In genomic region chr5:154701181-154701580, GRCh38 we compare ENCODE assay signal across 14 cellular contexts. TPM values are rescaled to one million over a fixed set of nuclear protein-coding genes. Genes with fewer than 3 reads are reported as not detected.
DNase-seq lines count a peak whose midpoint lies in the region; ATAC-seq and TF ChIP-seq lines count a peak whose summit lies in the region.
"Had no signal": no experiment of that assay in that cellular context is flagged by ENCODE, and none has a peak within 500 bp of the region (broad histone marks: within the 10 kb centered on the region; RNA-seq: fewer than 3 reads in every experiment).

No MANE protein-coding gene starts in this region.

- ATAC-seq in GM19328 (IDR thresholded peaks at IDR 0.05; ENCODE audit: unreplicated experiment), result no peak

- intact Hi-C loops in prostate gland (cut with DNase I), result no loop called here

- H3K4me1 ChIP-seq in prostate gland (replicated peaks), result no peaks in the 10 kb centered on the region
- no peaks in the 10 kb centered on the region for H3K4me1 ChIP-seq in MM.1S (ENCODE audit: low read length)

- no peaks in the 10 kb centered on the region for H3K79me2 ChIP-seq in MM.1S (ENCODE audit: low read length)

- H3K9me2 ChIP-seq in MM.1S (replicated peaks; ENCODE audit: insufficient read depth, low read length), result no peaks in the 10 kb centered on the region

- H3K9me3 ChIP-seq in prostate gland (no peaks in the 10 kb centered on the region), MM.1S (replicated peaks; ENCODE audit: insufficient read depth, low read length) (no peaks in the 10 kb centered on the region)
- H3K9me3 ChIP-seq: heart right ventricle, neutrophil had no signal

- H3K36me3 ChIP-seq in prostate gland (no peaks in the 10 kb centered on the region), MM.1S (replicated peaks; ENCODE audit: insufficient read depth, low read length) (no peaks in the 10 kb centered on the region)
- H3K36me3 ChIP-seq: heart right ventricle, neutrophil had no signal

- 28% methylated on average over 3 of the region's 3 CpGs for WGBS in prostate gland

- H3K27ac ChIP-seq in prostate gland (no peak overlapping the region), MM.1S (ENCODE audit: low read length) (no peak overlapping the region)
- H3K27ac ChIP-seq: neutrophil had no signal

- H3K4me2 ChIP-seq in MM.1S (ENCODE audit: low read depth, low read length), result no peak overlapping the region

- no peaks in the 10 kb centered on the region for H3F3A ChIP-seq in MM.1S (ENCODE audit: insufficient read depth, low read length)

- TF ChIP-seq POLR2A in prostate gland (IDR thresholded peaks at IDR 0.05), result no peak

- H3K27me3 ChIP-seq in prostate gland (replicated peaks; ENCODE audit: insufficient read depth) (no peaks in the 10 kb centered on the region), MM.1S (replicated peaks; ENCODE audit: insufficient read depth, low read length) (no peaks in the 10 kb centered on the region)
- H3K27me3 ChIP-seq: heart right ventricle, neutrophil had no signal

- TF ChIP-seq CTCF in prostate gland (IDR thresholded peaks at IDR 0.05), result no peak
- TF ChIP-seq CTCF in MM.1S (IDR thresholded peaks at IDR 0.05; ENCODE audit: low read length), result no peak

- H3K4me3 ChIP-seq in prostate gland (no peak overlapping the region), MM.1S (ENCODE audit: low read length) (no peak overlapping the region)
- H3K4me3 ChIP-seq: heart right ventricle had no signal

- H2AFZ ChIP-seq in MM.1S (ENCODE audit: low read length), result no peak overlapping the region

- H3K9ac ChIP-seq in MM.1S (ENCODE audit: low read length), result no peak overlapping the region

- H4K20me1 ChIP-seq in MM.1S (ENCODE audit: insufficient read depth, low read length), result no peaks in the 10 kb centered on the region

- DNase-seq in NCI-H1417 (lab: John Stamatoyannopoulos, UW) (peak; percentile 3 to 30 (median 27)), NCI-H1417 treated with DMSO at 0.1 percent for 48 hours (lab: John Stamatoyannopoulos, UW) (no peak), NCI-H2029 treated with DMSO at 0.1 percent for 48 hours (lab: John Stamatoyannopoulos, UW) (peak; percentile 92), glomerular visceral epithelial cell (ENCODE audit: extremely low spot score) (peak; percentile 17), prostate gland (ENCODE audit: low spot score) (peak; percentile 22), MM.1S (no peak), hypothalamus (lab: John Stamatoyannopoulos, UW) (no peak)
- DNase-seq: activated naive CD8-positive, alpha-beta T cell treated with anti-CD3 and anti-CD28 coated beads, Interleukin-2, amount 10 ng/mL, durations not matched to agents 7 days and 5 days; heart right ventricle; mammary epithelial cell; substantia nigra; SW 1271 had no signal

RNA-seq across cellular contexts. Expression of gene LARP1, which starts 54.0 kb away (rescaled TPM):
- 100 to 1,000 TPM in 1 of 2 donors, 10 to 100 TPM in 1; 83.9 to 163 TPM for total RNA-seq in prostate gland

Comparison
In these comparisons a context has a peak if more than half of its experiments do, and no peak if none do; other contexts are left out.
1. DNase-seq: peak in NCI-H1417 (3 of 3), NCI-H2029 treated with DMSO at 0.1 percent for 48 hours (single experiment), glomerular visceral epithelial cell (single experiment) and prostate gland (single experiment); none in NCI-H1417 treated with DMSO at 0.1 percent for 48 hours (single experiment), MM.1S (single experiment) and hypothalamus (0 of 51).